1 cellular context compared by ENCODE assay signal in the genomic region with DNA sequence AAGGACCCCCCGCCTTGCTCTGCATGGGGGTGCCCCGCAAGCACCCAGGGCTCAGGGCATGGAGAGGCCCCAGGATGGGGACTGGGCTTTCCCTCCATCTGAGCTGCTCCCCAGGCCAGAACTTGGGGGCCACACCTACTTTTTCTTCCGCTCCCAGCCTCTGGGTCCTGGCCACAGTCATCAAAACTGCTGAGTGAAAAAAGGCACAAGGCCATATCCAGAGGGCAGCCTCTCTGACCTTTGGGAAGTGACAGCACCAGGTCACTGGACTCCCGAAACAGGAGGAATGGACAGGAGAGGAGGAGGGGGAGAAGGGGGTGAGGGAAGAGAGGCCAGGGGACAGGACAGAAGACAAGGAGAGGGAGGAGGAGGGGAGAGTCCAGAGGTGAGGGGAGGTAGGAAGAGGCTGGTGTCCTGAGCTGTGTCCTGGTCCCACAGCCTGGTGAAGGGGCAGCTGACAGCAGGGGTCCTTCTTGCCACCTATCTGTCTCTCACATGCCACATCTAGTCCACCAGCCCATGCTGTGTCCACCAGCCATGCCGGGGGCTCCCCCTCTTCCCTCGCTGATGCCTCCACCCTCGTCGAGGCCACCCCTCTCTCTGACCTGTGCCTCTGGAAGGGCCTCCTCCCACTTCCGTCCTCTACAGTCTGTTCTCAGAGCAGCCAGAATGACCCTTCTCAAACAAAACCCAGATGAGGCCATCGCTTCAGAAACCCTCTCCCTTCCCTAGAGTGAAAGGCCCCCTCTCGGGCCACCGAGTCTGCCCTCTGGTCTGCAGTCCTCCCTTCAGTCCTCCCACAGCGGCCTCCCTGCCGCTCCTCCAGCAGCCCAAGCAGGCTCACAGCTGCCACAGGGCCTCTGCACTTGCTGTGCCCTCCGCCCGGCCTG.
TF ChIP-seq lines count a peak whose summit lies in the region.

No MANE protein-coding gene starts in this region.

TF ChIP-seq in HepG2, 621 proteins besides CTCF, POLR2A, EP300 and RAD21 (continued from another document and continues in another):
- TF ChIP-seq, protein P1, sequence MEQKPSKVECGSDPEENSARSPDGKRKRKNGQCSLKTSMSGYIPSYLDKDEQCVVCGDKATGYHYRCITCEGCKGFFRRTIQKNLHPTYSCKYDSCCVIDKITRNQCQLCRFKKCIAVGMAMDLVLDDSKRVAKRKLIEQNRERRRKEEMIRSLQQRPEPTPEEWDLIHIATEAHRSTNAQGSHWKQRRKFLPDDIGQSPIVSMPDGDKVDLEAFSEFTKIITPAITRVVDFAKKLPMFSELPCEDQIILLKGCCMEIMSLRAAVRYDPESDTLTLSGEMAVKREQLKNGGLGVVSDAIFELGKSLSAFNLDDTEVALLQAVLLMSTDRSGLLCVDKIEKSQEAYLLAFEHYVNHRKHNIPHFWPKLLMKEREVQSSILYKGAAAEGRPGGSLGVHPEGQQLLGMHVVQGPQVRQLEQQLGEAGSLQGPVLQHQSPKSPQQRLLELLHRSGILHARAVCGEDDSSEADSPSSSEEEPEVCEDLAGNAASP (CRISPR knock-in tag; IDR thresholded peaks at IDR 0.05; ENCODE audit: borderline replicate concordance) = no peak; the same call in 1 of the 2 replicates
- no peak for TF ChIP-seq ZNF17 (CRISPR knock-in tag; IDR thresholded peaks at IDR 0.05)
- TF ChIP-seq, protein P2, sequence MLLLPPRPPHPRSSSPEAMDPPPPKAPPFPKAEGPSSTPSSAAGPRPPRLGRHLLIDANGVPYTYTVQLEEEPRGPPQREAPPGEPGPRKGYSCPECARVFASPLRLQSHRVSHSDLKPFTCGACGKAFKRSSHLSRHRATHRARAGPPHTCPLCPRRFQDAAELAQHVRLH (CRISPR knock-in tag; IDR thresholded peaks at IDR 0.05; ENCODE audit: borderline replicate concordance, low read depth) = no peak
- TF ChIP-seq, protein P3, sequence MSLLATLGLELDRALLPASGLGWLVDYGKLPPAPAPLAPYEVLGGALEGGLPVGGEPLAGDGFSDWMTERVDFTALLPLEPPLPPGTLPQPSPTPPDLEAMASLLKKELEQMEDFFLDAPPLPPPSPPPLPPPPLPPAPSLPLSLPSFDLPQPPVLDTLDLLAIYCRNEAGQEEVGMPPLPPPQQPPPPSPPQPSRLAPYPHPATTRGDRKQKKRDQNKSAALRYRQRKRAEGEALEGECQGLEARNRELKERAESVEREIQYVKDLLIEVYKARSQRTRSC (CRISPR knock-in tag; IDR thresholded peaks at IDR 0.05; ENCODE audit: low read depth) = no peak
- TF ChIP-seq ZNF619 (CRISPR knock-in tag; IDR thresholded peaks at IDR 0.05) = no peak
- no peak for TF ChIP-seq ZNF841 (CRISPR knock-in tag; IDR thresholded peaks at IDR 0.05; ENCODE audit: borderline replicate concordance)
- TF ChIP-seq, protein P4, sequence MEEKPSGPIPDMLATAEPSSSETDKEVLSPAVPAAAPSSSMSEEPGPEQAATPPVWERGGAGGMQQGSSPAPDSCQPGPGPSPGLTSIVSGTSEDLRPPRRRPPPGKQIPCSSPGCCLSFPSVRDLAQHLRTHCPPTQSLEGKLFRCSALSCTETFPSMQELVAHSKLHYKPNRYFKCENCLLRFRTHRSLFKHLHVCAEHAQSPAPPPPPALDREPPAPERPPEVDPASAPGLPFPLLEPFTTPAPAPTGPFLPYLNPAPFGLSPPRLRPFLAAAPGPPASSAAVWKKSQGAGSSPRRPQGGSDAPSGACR (CRISPR knock-in tag; IDR thresholded peaks at IDR 0.05) = peak; percentile 89
- peak; percentile 97 for TF ChIP-seq MTA1 (CRISPR knock-in tag; IDR thresholded peaks at IDR 0.05; ENCODE audit: borderline replicate concordance)
- no peak for TF ChIP-seq ZNF20 (CRISPR knock-in tag; IDR thresholded peaks at IDR 0.05)
- TF ChIP-seq SNAPC2 (CRISPR knock-in tag; IDR thresholded peaks at IDR 0.05) = peak; percentile 55; the same call in 1 of the 2 replicates
- peak; percentile 28; the same call in 1 of the 2 replicates for TF ChIP-seq ELF3 (CRISPR knock-in tag; IDR thresholded peaks at IDR 0.05)
- TF ChIP-seq CEBPG (CRISPR knock-in tag; IDR thresholded peaks at IDR 0.05) = no peak
- no peak for TF ChIP-seq STAG1 (CRISPR knock-in tag; IDR thresholded peaks at IDR 0.05)
- TF ChIP-seq SMARCE1 (IDR thresholded peaks at IDR 0.05; ENCODE audit: borderline replicate concordance) = no peak
- TF ChIP-seq, protein P5, sequence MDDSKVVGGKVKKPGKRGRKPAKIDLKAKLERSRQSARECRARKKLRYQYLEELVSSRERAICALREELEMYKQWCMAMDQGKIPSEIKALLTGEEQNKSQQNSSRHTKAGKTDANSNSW (CRISPR knock-in tag; IDR thresholded peaks at IDR 0.05; ENCODE audit: borderline replicate concordance) = no peak
- peak; percentile 60 for TF ChIP-seq PHF5A (CRISPR knock-in tag; IDR thresholded peaks at IDR 0.05; ENCODE audit: low read depth, unreplicated experiment)
- TF ChIP-seq FOSL2 (CRISPR knock-in tag; IDR thresholded peaks at IDR 0.05) = peak; percentile 10
- TF ChIP-seq MAF1 (CRISPR knock-in tag; IDR thresholded peaks at IDR 0.05; ENCODE audit: borderline replicate concordance) = no peak
- peak; percentile 53; the same call in 1 of the 2 replicates for TF ChIP-seq ETV6 (CRISPR knock-in tag; conservative IDR thresholded peaks at IDR 0.05)
- no peak for TF ChIP-seq RFXANK (CRISPR knock-in tag; IDR thresholded peaks at IDR 0.05)
- no peak for TF ChIP-seq SRSF4 (IDR thresholded peaks at IDR 0.05; ENCODE audit: low read depth, low read length, poor library complexity, severe bottlenecking)
- no peak for TF ChIP-seq FOXA1 (IDR thresholded peaks at IDR 0.05)
- TF ChIP-seq FOXA1 (CRISPR knock-in tag; IDR thresholded peaks at IDR 0.05) = no peak
- TF ChIP-seq KAT2B (IDR thresholded peaks at IDR 0.05; ENCODE audit: borderline replicate concordance, low read depth, low read length) = no peak
- TF ChIP-seq CC2D1A (CRISPR knock-in tag; IDR thresholded peaks at IDR 0.05) = no peak
- no peak for TF ChIP-seq ZNF460 (CRISPR knock-in tag; IDR thresholded peaks at IDR 0.05; ENCODE audit: borderline replicate concordance)
- TF ChIP-seq, protein P6, sequence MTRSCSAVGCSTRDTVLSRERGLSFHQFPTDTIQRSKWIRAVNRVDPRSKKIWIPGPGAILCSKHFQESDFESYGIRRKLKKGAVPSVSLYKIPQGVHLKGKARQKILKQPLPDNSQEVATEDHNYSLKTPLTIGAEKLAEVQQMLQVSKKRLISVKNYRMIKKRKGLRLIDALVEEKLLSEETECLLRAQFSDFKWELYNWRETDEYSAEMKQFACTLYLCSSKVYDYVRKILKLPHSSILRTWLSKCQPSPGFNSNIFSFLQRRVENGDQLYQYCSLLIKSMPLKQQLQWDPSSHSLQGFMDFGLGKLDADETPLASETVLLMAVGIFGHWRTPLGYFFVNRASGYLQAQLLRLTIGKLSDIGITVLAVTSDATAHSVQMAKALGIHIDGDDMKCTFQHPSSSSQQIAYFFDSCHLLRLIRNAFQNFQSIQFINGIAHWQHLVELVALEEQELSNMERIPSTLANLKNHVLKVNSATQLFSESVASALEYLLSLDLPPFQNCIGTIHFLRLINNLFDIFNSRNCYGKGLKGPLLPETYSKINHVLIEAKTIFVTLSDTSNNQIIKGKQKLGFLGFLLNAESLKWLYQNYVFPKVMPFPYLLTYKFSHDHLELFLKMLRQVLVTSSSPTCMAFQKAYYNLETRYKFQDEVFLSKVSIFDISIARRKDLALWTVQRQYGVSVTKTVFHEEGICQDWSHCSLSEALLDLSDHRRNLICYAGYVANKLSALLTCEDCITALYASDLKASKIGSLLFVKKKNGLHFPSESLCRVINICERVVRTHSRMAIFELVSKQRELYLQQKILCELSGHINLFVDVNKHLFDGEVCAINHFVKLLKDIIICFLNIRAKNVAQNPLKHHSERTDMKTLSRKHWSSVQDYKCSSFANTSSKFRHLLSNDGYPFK (CRISPR knock-in tag; IDR thresholded peaks at IDR 0.05; ENCODE audit: borderline replicate concordance) = no peak
- TF ChIP-seq ZBTB3 (CRISPR knock-in tag; IDR thresholded peaks at IDR 0.05; ENCODE audit: borderline replicate concordance, low read depth) = no peak
- peak; percentile 92 for TF ChIP-seq NR2F6 (IDR thresholded peaks at IDR 0.05)
- TF ChIP-seq NR2F6 (CRISPR knock-in tag; IDR thresholded peaks at IDR 0.05) = peak; percentile 89
- no peak for TF ChIP-seq ZNF569 (CRISPR knock-in tag; IDR thresholded peaks at IDR 0.05; ENCODE audit: borderline replicate concordance)
- TF ChIP-seq SMAD1 (CRISPR knock-in tag; IDR thresholded peaks at IDR 0.05; ENCODE audit: borderline replicate concordance, low read depth) = no peak
- no peak for TF ChIP-seq NFE2 (CRISPR knock-in tag; IDR thresholded peaks at IDR 0.05)
- TF ChIP-seq SNAI1 (CRISPR knock-in tag; IDR thresholded peaks at IDR 0.05; ENCODE audit: borderline replicate concordance) = no peak
- TF ChIP-seq, protein P7, sequence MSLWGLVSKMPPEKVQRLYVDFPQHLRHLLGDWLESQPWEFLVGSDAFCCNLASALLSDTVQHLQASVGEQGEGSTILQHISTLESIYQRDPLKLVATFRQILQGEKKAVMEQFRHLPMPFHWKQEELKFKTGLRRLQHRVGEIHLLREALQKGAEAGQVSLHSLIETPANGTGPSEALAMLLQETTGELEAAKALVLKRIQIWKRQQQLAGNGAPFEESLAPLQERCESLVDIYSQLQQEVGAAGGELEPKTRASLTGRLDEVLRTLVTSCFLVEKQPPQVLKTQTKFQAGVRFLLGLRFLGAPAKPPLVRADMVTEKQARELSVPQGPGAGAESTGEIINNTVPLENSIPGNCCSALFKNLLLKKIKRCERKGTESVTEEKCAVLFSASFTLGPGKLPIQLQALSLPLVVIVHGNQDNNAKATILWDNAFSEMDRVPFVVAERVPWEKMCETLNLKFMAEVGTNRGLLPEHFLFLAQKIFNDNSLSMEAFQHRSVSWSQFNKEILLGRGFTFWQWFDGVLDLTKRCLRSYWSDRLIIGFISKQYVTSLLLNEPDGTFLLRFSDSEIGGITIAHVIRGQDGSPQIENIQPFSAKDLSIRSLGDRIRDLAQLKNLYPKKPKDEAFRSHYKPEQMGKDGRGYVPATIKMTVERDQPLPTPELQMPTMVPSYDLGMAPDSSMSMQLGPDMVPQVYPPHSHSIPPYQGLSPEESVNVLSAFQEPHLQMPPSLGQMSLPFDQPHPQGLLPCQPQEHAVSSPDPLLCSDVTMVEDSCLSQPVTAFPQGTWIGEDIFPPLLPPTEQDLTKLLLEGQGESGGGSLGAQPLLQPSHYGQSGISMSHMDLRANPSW (CRISPR knock-in tag; IDR thresholded peaks at IDR 0.05; ENCODE audit: borderline replicate concordance) = no peak
- no peak for TF ChIP-seq ZFAT (CRISPR knock-in tag; conservative IDR thresholded peaks at IDR 0.05)
- TF ChIP-seq, protein P8, sequence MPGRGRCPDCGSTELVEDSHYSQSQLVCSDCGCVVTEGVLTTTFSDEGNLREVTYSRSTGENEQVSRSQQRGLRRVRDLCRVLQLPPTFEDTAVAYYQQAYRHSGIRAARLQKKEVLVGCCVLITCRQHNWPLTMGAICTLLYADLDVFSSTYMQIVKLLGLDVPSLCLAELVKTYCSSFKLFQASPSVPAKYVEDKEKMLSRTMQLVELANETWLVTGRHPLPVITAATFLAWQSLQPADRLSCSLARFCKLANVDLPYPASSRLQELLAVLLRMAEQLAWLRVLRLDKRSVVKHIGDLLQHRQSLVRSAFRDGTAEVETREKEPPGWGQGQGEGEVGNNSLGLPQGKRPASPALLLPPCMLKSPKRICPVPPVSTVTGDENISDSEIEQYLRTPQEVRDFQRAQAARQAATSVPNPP (CRISPR knock-in tag; IDR thresholded peaks at IDR 0.05) = no peak
- TF ChIP-seq ARHGAP35 (CRISPR knock-in tag; IDR thresholded peaks at IDR 0.05; ENCODE audit: borderline replicate concordance) = no peak
- no peak for TF ChIP-seq SUZ12 (IDR thresholded peaks at IDR 0.05; ENCODE audit: low read depth, low read length)
